ENCODE assay signal across 20 cellular contexts in genomic region chr2:233450854-233451575, GRCh38.
"Had no signal": no experiment of that assay in that cellular context is flagged by ENCODE, and none has a peak within 500 bp of the region (broad histone marks: within the 10 kb centered on the region; RNA-seq: fewer than 3 reads in every experiment).

No MANE protein-coding gene starts in this region.

- H3K4me1 ChIP-seq: gastrocnemius medialis, thyroid gland had no signal

- ATAC-seq: activated T-helper 17 cell treated with anti-CD3 and anti-CD28 coated beads, Interleukin-2, amount 50 U/mL, for 72 hours; gastrocnemius medialis; T-cell had no signal

- DNase-seq: activated CD4-positive, alpha-beta memory T cell treated with anti-CD3 and anti-CD28 coated beads for 36 hours; activated CD8-positive, alpha-beta memory T cell treated with anti-CD3 and anti-CD28 coated beads, Interleukin-2, amount 50 U/mL, for 4 hours; effector CD4-positive, alpha-beta T cell; naive B cell; stimulated activated CD4-positive, alpha-beta T cell treated with anti-CD3 and anti-CD28 coated beads, Interleukin-4, amount 100 ng/mL, for 1 hour; stimulated activated CD8-positive, alpha-beta memory T cell treated with anti-CD3 and anti-CD28 coated beads, Interleukin-4, amount 100 ng/mL, for 48 hours; stomach; T1000 had no signal

- H3K4me3 Mint-ChIP-seq: activated CD4-positive, alpha-beta memory T cell treated with anti-CD3 and anti-CD28 coated beads for 36 hours; activated T-helper 17 cell treated with anti-CD3 and anti-CD28 coated beads, Interleukin-2, amount 50 U/mL, for 72 hours; T-cell had no signal

- H3K27ac ChIP-seq: hepatocyte, neutrophil, SJSA1, stomach, thyroid gland, VCaP had no signal

- H3K27ac Mint-ChIP-seq: activated CD4-positive, alpha-beta memory T cell treated with anti-CD3 and anti-CD28 coated beads for 36 hours; activated T-helper 17 cell treated with anti-CD3 and anti-CD28 coated beads, Interleukin-2, amount 50 U/mL, for 72 hours had no signal

- H3K4me3 ChIP-seq: gastrocnemius medialis, hepatocyte, lung, SJSA1, stomach, thyroid gland had no signal

- H3K9me3 Mint-ChIP-seq: activated CD4-positive, alpha-beta memory T cell treated with anti-CD3 and anti-CD28 coated beads for 36 hours; activated T-helper 17 cell treated with anti-CD3 and anti-CD28 coated beads, Interleukin-2, amount 50 U/mL, for 72 hours; naive B cell; T-cell had no signal

- H3K27me3 Mint-ChIP-seq: activated CD4-positive, alpha-beta memory T cell treated with anti-CD3 and anti-CD28 coated beads for 36 hours; activated T-helper 17 cell treated with anti-CD3 and anti-CD28 coated beads, Interleukin-2, amount 50 U/mL, for 72 hours; naive B cell; T-cell had no signal

- FAIRE-seq: bronchial epithelial cell, colon, endothelial cell of umbilical vein had no signal

- H3K9me3 ChIP-seq: gastrocnemius medialis, neutrophil, SJSA1, stomach, thyroid gland had no signal

- H3K4me2 ChIP-seq: hepatocyte had no signal

- H3K4me1 Mint-ChIP-seq: activated T-helper 17 cell treated with anti-CD3 and anti-CD28 coated beads, Interleukin-2, amount 50 U/mL, for 72 hours had no signal
